In the genomic region with DNA sequence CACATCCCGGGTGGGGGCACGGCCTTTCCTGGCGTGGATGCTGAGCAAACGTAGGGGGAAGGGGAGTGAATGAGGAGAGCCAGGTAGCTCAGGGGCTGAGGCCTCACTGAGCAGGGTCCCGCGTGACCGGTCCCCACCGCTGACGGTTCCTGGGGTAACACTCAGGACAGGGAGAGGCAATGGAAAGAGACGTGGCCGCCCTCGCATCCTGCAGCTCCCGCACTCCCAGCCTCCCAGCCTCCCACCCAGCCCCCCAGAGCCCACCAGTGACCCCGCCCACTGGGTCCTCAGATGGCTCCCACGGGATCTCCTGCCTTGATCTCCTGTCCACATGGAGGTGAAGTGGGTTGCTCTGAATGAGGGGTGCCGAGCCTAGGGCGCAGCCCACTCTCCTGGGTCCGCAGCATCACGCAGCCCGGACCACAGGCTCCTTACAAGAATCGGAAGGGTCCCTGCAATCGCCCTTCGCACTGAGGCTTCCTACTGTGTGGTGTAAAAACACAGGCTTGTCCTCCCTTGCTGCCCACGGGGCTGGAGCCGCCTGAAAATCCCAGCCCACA, we compare ENCODE assay signal across 13 cellular contexts. TPM values are rescaled to one million over a fixed set of nuclear protein-coding genes. Genes with fewer than 3 reads are reported as not detected.
DNase-seq lines count a peak whose midpoint lies in the region; TF ChIP-seq lines count a peak whose summit lies in the region.
"Had no signal": no experiment of that assay in that cellular context is flagged by ENCODE, and none has a peak within 500 bp of the region (broad histone marks: within the 10 kb centered on the region; RNA-seq: fewer than 3 reads in every experiment).

No MANE protein-coding gene starts in this region.

- CTCF ChIA-PET in mammary epithelial cell (lab: Charles Lee; ENCODE audit: low non-redundant PET): no interaction called here

- H3K79me2 ChIP-seq in mammary epithelial cell (ENCODE audit: insufficient read depth, low read length): no peaks in the 10 kb centered on the region

- H3K4me3 ChIP-seq in BLaER1 treated with 17β-estradiol and CSF1 and Interleukin-3, amounts not matched to agents 10 nM and 100 nM: peak overlapping the region in 3 of 10 experiments; percentile 22 to 27 (median 22); a peak in 2 of 20 replicates
- peak overlapping the region; percentile 10 to 39 (median 32) for H3K4me3 ChIP-seq in mammary epithelial cell (replicated peaks in 1 of 3; ENCODE audit: insufficient read depth in 1 of 3, low read depth in 2 of 3, low read length in 3 of 3)
- H3K4me3 ChIP-seq: adrenal gland had no signal

- intact Hi-C loops in mammary epithelial cell (cut with micrococcal nuclease): no loop called here

- H4K20me1 ChIP-seq in BLaER1 treated with 17β-estradiol and CSF1 and Interleukin-3, amounts not matched to agents 10 nM and 100 nM: peaks cover 0 to 46% (median 21%) of the 10 kb centered on the region in 11 experiments; a peak in 14 of 22 replicates
- no peaks in the 10 kb centered on the region for H4K20me1 ChIP-seq in mammary epithelial cell (ENCODE audit: insufficient read depth, low read length)

- no peak overlapping the region for H3K4me3 Mint-ChIP-seq in activated naive CD8-positive, alpha-beta T cell treated with anti-CD3 and anti-CD28 coated beads for 36 hours

- H2AFZ ChIP-seq in mammary epithelial cell (ENCODE audit: low read depth, low read length): peak overlapping the region; percentile 69

- no peak overlapping the region for H3K27ac ChIP-seq in BLaER1 treated with 17β-estradiol and CSF1 and Interleukin-3, amounts not matched to agents 10 nM and 100 nM
- no peak overlapping the region for H3K27ac ChIP-seq in mammary epithelial cell (ENCODE audit: insufficient read depth, low read depth, low read length)
- H3K27ac ChIP-seq: adrenal gland had no signal

- no peak overlapping the region for H3K9ac ChIP-seq in BLaER1 treated with 17β-estradiol and CSF1 and Interleukin-3, amounts not matched to agents 10 nM and 100 nM
- peak overlapping the region; percentile 56 for H3K9ac ChIP-seq in ES-I3 (ENCODE audit: low read depth, low read length)
- no peak overlapping the region for H3K9ac ChIP-seq in mammary epithelial cell (ENCODE audit: insufficient read depth, low read length)

- no peak overlapping the region for H3K27ac Mint-ChIP-seq in activated naive CD8-positive, alpha-beta T cell treated with anti-CD3 and anti-CD28 coated beads for 36 hours

- peaks cover 7 to 24% (median 19%) of the 10 kb centered on the region in 10 experiments; a peak in 16 of 20 replicates for H3K4me1 ChIP-seq in BLaER1 treated with 17β-estradiol and CSF1 and Interleukin-3, amounts not matched to agents 10 nM and 100 nM
- H3K4me1 ChIP-seq in ES-I3 (ENCODE audit: insufficient read depth, low read length) (peaks cover 6% of the 10 kb centered on the region; the same call in 1 of the 2 replicates), mammary epithelial cell (ENCODE audit: insufficient read depth, low read length) (peaks cover 27% of the 10 kb centered on the region)
- H3K4me1 ChIP-seq: adrenal gland had no signal

- peaks cover 9% of the 10 kb centered on the region for H3K36me3 Mint-ChIP-seq in activated naive CD8-positive, alpha-beta T cell treated with anti-CD3 and anti-CD28 coated beads for 36 hours

- TF ChIP-seq CTCF in mammary epithelial cell (conservative IDR thresholded peaks at IDR 0.05 in 1 of 2, IDR thresholded peaks at IDR 0.05 in 1 of 2; ENCODE audit: extremely low read depth in 1 of 2, insufficient read depth in 1 of 2, low read depth in 1 of 2, low read length in 2 of 2): no peak

- H3K27me3 ChIP-seq in BLaER1 treated with 17β-estradiol and CSF1 and Interleukin-3, amounts not matched to agents 10 nM and 100 nM: peaks cover 89 to 100% (median 97%) of the 10 kb centered on the region in 11 experiments
- peaks cover 16% of the 10 kb centered on the region for H3K27me3 ChIP-seq in mammary epithelial cell (ENCODE audit: insufficient read depth, low read length)

- H3K27me3 Mint-ChIP-seq in activated naive CD8-positive, alpha-beta T cell treated with anti-CD3 and anti-CD28 coated beads for 36 hours: peaks cover 97% of the 10 kb centered on the region

- in situ Hi-C loops in mammary epithelial cell (cut with MboI; ENCODE audit: low sequenced_read_pairs in 2 of 2): no loop called here

- H3K36me3 ChIP-seq in BLaER1 treated with 17β-estradiol and CSF1 and Interleukin-3, amounts not matched to agents 10 nM and 100 nM: no peaks in the 10 kb centered on the region
- H3K36me3 ChIP-seq in ES-I3 (ENCODE audit: insufficient read depth, low read length) (no peaks in the 10 kb centered on the region), mammary epithelial cell (ENCODE audit: insufficient read depth, low read length) (no peaks in the 10 kb centered on the region)
- H3K36me3 ChIP-seq: adrenal gland had no signal

- no TSS peak for BruUV-seq in mammary epithelial cell (replicated peaks; lab: Mats Ljungman, UMichigan)

- H3K9me3 Mint-ChIP-seq in activated naive CD8-positive, alpha-beta T cell treated with anti-CD3 and anti-CD28 coated beads for 36 hours: peaks cover 11% of the 10 kb centered on the region

- peak overlapping the region in 9 of 11 experiments; percentile 30 to 84 (median 48); a peak in 16 of 22 replicates for H3K4me2 ChIP-seq in BLaER1 treated with 17β-estradiol and CSF1 and Interleukin-3, amounts not matched to agents 10 nM and 100 nM
- peak overlapping the region; percentile 84 for H3K4me2 ChIP-seq in mammary epithelial cell (ENCODE audit: insufficient read depth, low read depth, low read length)

- no peak for DNase-seq in mammary epithelial cell
- peak; percentile 80 for DNase-seq in mesenteric fat pad (ENCODE audit: low spot score)
- no peak for DNase-seq in stimulated activated CD4-positive, alpha-beta T cell treated with anti-CD3 and anti-CD28 coated beads, Interleukin-12 subunit alpha, Interleukin-12 subunit beta, amount 100 ng/mL, for 4 hours
- no peak for DNase-seq in DMS 273 treated with DMSO at 0.1 percent for 48 hours (lab: John Stamatoyannopoulos, UW)
- no peak for DNase-seq in activated naive CD8-positive, alpha-beta T cell treated with anti-CD3 and anti-CD28 coated beads for 36 hours
- DNase-seq in T1000 (lab: John Stamatoyannopoulos, UW): no peak
- DNase-seq: NCI-H1105 treated with DMSO at 0.1 percent for 48 hours, T-helper 9 cell had no signal

- WGBS in mammary epithelial cell (ENCODE audit: low coverage, missing lambda C conversion rate): 9% methylated on average over 12 of the region's 25 CpGs

- dilution Hi-C loops in mammary epithelial cell (cut with HindIII; ENCODE audit: low sequenced_read_pairs): no loop called here

- peaks cover 20 to 42% (median 22%) of the 10 kb centered on the region in 11 experiments for H3K9me3 ChIP-seq in BLaER1 treated with 17β-estradiol and CSF1 and Interleukin-3, amounts not matched to agents 10 nM and 100 nM (replicated peaks in 1 of 11)
- H3K9me3 ChIP-seq in ES-I3 (ENCODE audit: control insufficient read depth, insufficient read depth, low read length): no peaks in the 10 kb centered on the region
- peaks cover 4% of the 10 kb centered on the region for H3K9me3 ChIP-seq in mammary epithelial cell (replicated peaks; ENCODE audit: insufficient read depth, low read length)
- H3K9me3 ChIP-seq: adrenal gland had no signal

- H3K4me1 Mint-ChIP-seq in activated naive CD8-positive, alpha-beta T cell treated with anti-CD3 and anti-CD28 coated beads for 36 hours: peaks cover 22% of the 10 kb centered on the region

RNA-seq across cellular contexts. Expression of gene TSPEAR, which starts 2.4 kb away (rescaled TPM):
- not detected for total RNA-seq in mammary epithelial cell
- polyA plus RNA-seq in mammary epithelial cell: not detected
- polyA minus RNA-seq in mammary epithelial cell: not detected
- not detected for total RNA-seq in mesenteric fat pad
- not detected for total RNA-seq in activated naive CD8-positive, alpha-beta T cell treated with anti-CD3 and anti-CD28 coated beads for 36 hours
- total RNA-seq: adrenal gland, myocyte, RPMI7951 had no signal
- polyA plus RNA-seq: adrenal gland had no signal

RNA-seq across cellular contexts. Expression of gene KRTAP10-12, which starts 12.0 kb away (rescaled TPM):
- total RNA-seq in mammary epithelial cell (not detected), mesenteric fat pad (not detected)
- polyA plus RNA-seq in mammary epithelial cell: not detected
- polyA minus RNA-seq in mammary epithelial cell: not detected
- total RNA-seq in activated naive CD8-positive, alpha-beta T cell treated with anti-CD3 and anti-CD28 coated beads for 36 hours: not detected
- total RNA-seq: adrenal gland, myocyte, RPMI7951 had no signal
- polyA plus RNA-seq: adrenal gland had no signal

RNA-seq across cellular contexts. Expression of gene KRTAP12-1, which starts 27.0 kb away (rescaled TPM):
- total RNA-seq in mammary epithelial cell: not detected
- polyA plus RNA-seq in mammary epithelial cell: not detected
- not detected for polyA minus RNA-seq in mammary epithelial cell
- not detected for total RNA-seq in mesenteric fat pad
- total RNA-seq in activated naive CD8-positive, alpha-beta T cell treated with anti-CD3 and anti-CD28 coated beads for 36 hours: not detected
- total RNA-seq: adrenal gland, myocyte, RPMI7951 had no signal
- polyA plus RNA-seq: adrenal gland had no signal

RNA-seq across cellular contexts. Expression of gene KRTAP12-2, which starts 42.2 kb away (rescaled TPM):
- total RNA-seq in mammary epithelial cell (not detected), mesenteric fat pad (not detected)
- not detected for polyA plus RNA-seq in mammary epithelial cell
- polyA minus RNA-seq in mammary epithelial cell: not detected
- not detected for total RNA-seq in activated naive CD8-positive, alpha-beta T cell treated with anti-CD3 and anti-CD28 coated beads for 36 hours
- total RNA-seq: adrenal gland, myocyte, RPMI7951 had no signal
- polyA plus RNA-seq: adrenal gland had no signal

RNA-seq across cellular contexts. Expression of gene KRTAP12-3, which starts 51.2 kb away (rescaled TPM):
- total RNA-seq in mammary epithelial cell (not detected), mesenteric fat pad (not detected)
- not detected for polyA plus RNA-seq in mammary epithelial cell
- not detected for polyA minus RNA-seq in mammary epithelial cell
- total RNA-seq in activated naive CD8-positive, alpha-beta T cell treated with anti-CD3 and anti-CD28 coated beads for 36 hours: not detected
- total RNA-seq: adrenal gland, myocyte, RPMI7951 had no signal
- polyA plus RNA-seq: adrenal gland had no signal
